32 cellular contexts compared by ENCODE assay signal in genomic region chr3:72230774-72231379, GRCh38.
DNase-seq lines count a peak whose midpoint lies in the region; ATAC-seq, FAIRE-seq and TF ChIP-seq lines count a peak whose summit lies in the region.
"Had no signal": no experiment of that assay in that cellular context is flagged by ENCODE, and none has a peak within 500 bp of the region (broad histone marks: within the 10 kb centered on the region; RNA-seq: fewer than 3 reads in every experiment).

No MANE protein-coding gene starts in this region.

- BruUV-seq in HepG2 (replicated peaks; lab: Mats Ljungman, UMichigan), result no TSS peak

- H3K4me3 ChIP-seq in right lobe of liver, result no peak overlapping the region
- no peak overlapping the region for H3K4me3 ChIP-seq in HepG2 (replicated peaks in 1 of 3; ENCODE audit: insufficient read depth in 1 of 3, low read depth in 2 of 3, low read length in 3 of 3)
- no peak overlapping the region for H3K4me3 ChIP-seq in thyroid gland (replicated peaks in 1 of 3)
- H3K4me3 ChIP-seq: adrenal gland, colonic mucosa, esophagus muscularis mucosa, K562, transverse colon had no signal

- TF ChIP-seq CTCF in right lobe of liver (IDR thresholded peaks at IDR 0.05), result no peak
- no peak for TF ChIP-seq CTCF in HepG2 (CRISPR knock-in tag; IDR thresholded peaks at IDR 0.05)
- no peak for TF ChIP-seq CTCF in VCaP (conservative IDR thresholded peaks at IDR 0.05)
- no peak for TF ChIP-seq CTCF in thyroid gland (IDR thresholded peaks at IDR 0.05)

- H3K4me1 Mint-ChIP-seq in activated T-helper 17 cell treated with anti-CD3 and anti-CD28 coated beads, Interleukin-2, amount 50 U/mL, for 72 hours, result no peaks in the 10 kb centered on the region
- H3K4me1 Mint-ChIP-seq: endodermal cell had no signal

- intact Hi-C loops in right lobe of liver (cut with DNase I), result no loop called here
- intact Hi-C loops in HepG2 (cut with micrococcal nuclease; ENCODE audit: unreplicated experiment), result no loop called here
- intact Hi-C loops in thyroid gland (cut with DNase I), result no loop called here

- 90% methylated on average over 1 of the region's 1 CpG for WGBS in right lobe of liver (ENCODE audit: insufficient coverage, low coverage, low lambda C conversion rate, missing lambda C conversion rate)
- 0% methylated on average over 1 of the region's 1 CpG for WGBS in HepG2 (ENCODE audit: low lambda C conversion rate)
- WGBS in thyroid gland, 2 donors, result 71 to 73% methylated on average over 1 of the region's 1 CpG

- peaks cover 7% of the 10 kb centered on the region for H3K27me3 Mint-ChIP-seq in activated T-helper 17 cell treated with anti-CD3 and anti-CD28 coated beads, Interleukin-2, amount 50 U/mL, for 72 hours
- H3K27me3 Mint-ChIP-seq: CD4-positive, alpha-beta T cell had no signal

- no peak overlapping the region for H3K27ac Mint-ChIP-seq in activated T-helper 17 cell treated with anti-CD3 and anti-CD28 coated beads, Interleukin-2, amount 50 U/mL, for 72 hours
- H3K27ac Mint-ChIP-seq: CD4-positive, alpha-beta T cell; endodermal cell; stimulated activated naive CD8-positive, alpha-beta T cell treated with anti-CD3 and anti-CD28 coated beads, Interleukin-15, Interleukin-2, amounts not matched to agents 100 ng/mL and 50 ng/mL, for 24 hours; T-helper 1 cell treated with Interleukin-12 subunit alpha and Interleukin-12 subunit beta and Interleukin-4 antibody, amounts not matched to agents 30 μg/mL and 1 μg/mL, for 36 hours had no signal

- H3K27ac ChIP-seq in right lobe of liver (no peak overlapping the region), HepG2 (ENCODE audit: extremely low read length, insufficient read depth, low read length) (no peak overlapping the region), VCaP (peak overlapping the region; percentile 61), layer of hippocampus (ENCODE audit: low read depth, low read length) (peak overlapping the region; percentile 69), thyroid gland (no peak overlapping the region)
- H3K27ac ChIP-seq: adrenal gland, colonic mucosa, esophagus muscularis mucosa, parathyroid adenoma, transverse colon had no signal

- no peak for DNase-seq in right lobe of liver
- no peak for DNase-seq in HepG2 (ENCODE audit: low spot score)
- no peak for DNase-seq in effector CD4-positive, alpha-beta T cell
- no peak for DNase-seq in thyroid gland
- DNase-seq: activated CD4-positive, alpha-beta T cell treated with anti-CD3 and anti-CD28 coated beads for 4 hours; activated naive CD4-positive, alpha-beta T cell; activated T-cell treated with anti-CD3 and anti-CD28 coated beads, Interleukin-2, amount 50 U/mL, for 4 hours; CD4-positive, alpha-beta T cell; colonic mucosa; DMS153; endodermal cell; GOT3; kidney; mammary epithelial cell; MM.1S; NCI-H1694; NCI-H2171; NCI-H526; transverse colon had no signal

- H3K9me3 ChIP-seq in right lobe of liver, result no peaks in the 10 kb centered on the region
- H3K9me3 ChIP-seq in HepG2 (ENCODE audit: low read length), result peaks cover under 1% of the 10 kb centered on the region; the same call in 1 of the 2 replicates
- H3K9me3 ChIP-seq in thyroid gland, result no peaks in the 10 kb centered on the region
- H3K9me3 ChIP-seq: adrenal gland, colonic mucosa had no signal

- H3K4me2 ChIP-seq in HepG2 (ENCODE audit: low read depth, low read length), result no peak overlapping the region

- H3K4me1 ChIP-seq in right lobe of liver (peaks cover 0 to 14% (median 0%) of the 10 kb centered on the region in 4 donors), HepG2 (ENCODE audit: insufficient read depth, low read length) (no peaks in the 10 kb centered on the region), thyroid gland (no peaks in the 10 kb centered on the region)
- H3K4me1 ChIP-seq: adrenal gland, colonic mucosa, parathyroid adenoma had no signal

- H3K27me3 ChIP-seq in right lobe of liver (no peaks in the 10 kb centered on the region), HepG2 (ENCODE audit: control insufficient read depth in 1 of 2, insufficient read depth in 2 of 2, low read length in 2 of 2) (no peaks in the 10 kb centered on the region), layer of hippocampus (ENCODE audit: control insufficient read depth, insufficient read depth, low read length) (no peaks in the 10 kb centered on the region), thyroid gland (no peaks in the 10 kb centered on the region)
- H3K27me3 ChIP-seq: adrenal gland, colonic mucosa, esophagus muscularis mucosa, transverse colon had no signal

- H2AFZ ChIP-seq in HepG2 (ENCODE audit: low read length), result no peak overlapping the region
- H2AFZ ChIP-seq: parathyroid adenoma had no signal

- no peaks in the 10 kb centered on the region for H3K79me2 ChIP-seq in HepG2 (ENCODE audit: insufficient read depth, low read length)
- H3K79me2 ChIP-seq: parathyroid adenoma had no signal

- H3K4me3 Mint-ChIP-seq in activated T-helper 17 cell treated with anti-CD3 and anti-CD28 coated beads, Interleukin-2, amount 50 U/mL, for 72 hours, result no peak overlapping the region
- H3K4me3 Mint-ChIP-seq: activated T-cell treated with anti-CD3 and anti-CD28 coated beads, Interleukin-2, amount 50 U/mL, for 4 hours; CD4-positive, alpha-beta T cell; endodermal cell; neural crest cell; stimulated activated naive CD8-positive, alpha-beta T cell treated with anti-CD3 and anti-CD28 coated beads, Interleukin-15, Interleukin-2, amounts not matched to agents 100 ng/mL and 50 ng/mL, for 24 hours; T-helper 1 cell treated with Interleukin-12 subunit alpha and Interleukin-12 subunit beta and Interleukin-4 antibody, amounts not matched to agents 30 μg/mL and 1 μg/mL, for 36 hours had no signal

- no peaks in the 10 kb centered on the region for H3K36me3 Mint-ChIP-seq in activated T-helper 17 cell treated with anti-CD3 and anti-CD28 coated beads, Interleukin-2, amount 50 U/mL, for 72 hours (ENCODE audit: low read depth)

- TF ChIP-seq POLR2A in right lobe of liver (IDR thresholded peaks at IDR 0.05), result no peak
- no peak for TF ChIP-seq POLR2A in HepG2 (IDR thresholded peaks at IDR 0.05; ENCODE audit: insufficient read depth in 1 of 2, low read depth in 2 of 2, low read length in 2 of 2)
- TF ChIP-seq POLR2A in thyroid gland (IDR thresholded peaks at IDR 0.05), result no peak

- H3K36me3 ChIP-seq in right lobe of liver (no peaks in the 10 kb centered on the region), HepG2 (replicated peaks in 1 of 2; ENCODE audit: control insufficient read depth in 1 of 2, insufficient read depth in 2 of 2, low read length in 2 of 2) (no peaks in the 10 kb centered on the region), thyroid gland (no peaks in the 10 kb centered on the region)
- H3K36me3 ChIP-seq: adrenal gland, colonic mucosa, esophagus muscularis mucosa, transverse colon had no signal

- no peak overlapping the region for H3K9ac ChIP-seq in HepG2 (ENCODE audit: insufficient read depth, low read depth, low read length)
- H3K9ac ChIP-seq: parathyroid adenoma had no signal

- peaks cover 9% of the 10 kb centered on the region for H3K9me3 Mint-ChIP-seq in activated T-helper 17 cell treated with anti-CD3 and anti-CD28 coated beads, Interleukin-2, amount 50 U/mL, for 72 hours

- in situ Hi-C loops in HepG2 (cut with HindIII; ENCODE audit: extremely low pct_ligation_motif_present, low pct_unique_long_range_greater_than_20kb), result no loop called here

- TF ChIP-seq RAD21 in HepG2 (CRISPR knock-in tag; IDR thresholded peaks at IDR 0.05), result no peak

- peak in 3 of 4 donors; percentile 33 to 50 (median 48) for ATAC-seq in right lobe of liver
- no peak for ATAC-seq in HepG2
- no peak for ATAC-seq in activated T-helper 17 cell treated with anti-CD3 and anti-CD28 coated beads, Interleukin-2, amount 50 U/mL, for 72 hours (replicated peaks)
- ATAC-seq in HG03045 (IDR thresholded peaks at IDR 0.05; ENCODE audit: unreplicated experiment), result no peak
- ATAC-seq: activated T-cell treated with anti-CD3 and anti-CD28 coated beads, Interleukin-2, amount 50 U/mL, for 4 hours; right cardiac atrium had no signal

- POLR2A ChIA-PET in HepG2 (lab: Yijun Ruan, JAX), result no interaction called here

- no peak for FAIRE-seq in HepG2 (lab: Jason Lieb, UNC)
- FAIRE-seq: G401.6, K562, kidney had no signal

- CTCF ChIA-PET in HepG2 (lab: Yijun Ruan, JAX; ENCODE audit: low intra/inter-chr PET ratio, low total read pairs), result no interaction called here

- TF ChIP-seq EP300 in HepG2 (IDR thresholded peaks at IDR 0.05; ENCODE audit: low read depth in 2 of 2, low read length in 2 of 2), result no peak
- TF ChIP-seq EP300 in HepG2 (CRISPR knock-in tag; IDR thresholded peaks at IDR 0.05; ENCODE audit: borderline replicate concordance), result no peak

- H4K20me1 ChIP-seq in HepG2 (ENCODE audit: insufficient read depth, low read length), result no peaks in the 10 kb centered on the region

TF ChIP-seq in HepG2, 621 proteins besides CTCF, POLR2A, EP300 and RAD21 (continues in another document):
- no peak for TF ChIP-seq ZNF33B (CRISPR knock-in tag; IDR thresholded peaks at IDR 0.05)
- TF ChIP-seq ZNF121 (CRISPR knock-in tag; IDR thresholded peaks at IDR 0.05), result no peak
- TF ChIP-seq, protein P1, sequence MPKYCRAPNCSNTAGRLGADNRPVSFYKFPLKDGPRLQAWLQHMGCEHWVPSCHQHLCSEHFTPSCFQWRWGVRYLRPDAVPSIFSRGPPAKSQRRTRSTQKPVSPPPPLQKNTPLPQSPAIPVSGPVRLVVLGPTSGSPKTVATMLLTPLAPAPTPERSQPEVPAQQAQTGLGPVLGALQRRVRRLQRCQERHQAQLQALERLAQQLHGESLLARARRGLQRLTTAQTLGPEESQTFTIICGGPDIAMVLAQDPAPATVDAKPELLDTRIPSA (CRISPR knock-in tag; IDR thresholded peaks at IDR 0.05; ENCODE audit: borderline replicate concordance), result no peak
- no peak for TF ChIP-seq ZNF260 (CRISPR knock-in tag; IDR thresholded peaks at IDR 0.05; ENCODE audit: borderline replicate concordance, low read depth)
- TF ChIP-seq PTBP1 (IDR thresholded peaks at IDR 0.05; ENCODE audit: low read depth, low read length, poor library complexity, severe bottlenecking), result no peak

Comparison
In these comparisons a context has a peak if more than half of its experiments do, and no peak if none do; other contexts are left out.
1. ATAC-seq: peak in right lobe of liver (3 of 4); none in HepG2 (single experiment), activated T-helper 17 cell treated with anti-CD3 and anti-CD28 coated beads, Interleukin-2, amount 50 U/mL, for 72 hours (single experiment) and HG03045 (single experiment).
2. H3K27ac ChIP-seq: peak in VCaP (single experiment) and layer of hippocampus (single experiment); none in right lobe of liver (0 of 3), HepG2 (single experiment) and thyroid gland (0 of 3).